In genomic region chr20:33681288-33681687, GRCh38 we compare ENCODE assay signal across 20 cellular contexts. TPM values are rescaled to one million over a fixed set of nuclear protein-coding genes. Genes with fewer than 3 reads are reported as not detected.
DNase-seq lines count a peak whose midpoint lies in the region; ATAC-seq and TF ChIP-seq lines count a peak whose summit lies in the region.
"Had no signal": no experiment of that assay in that cellular context is flagged by ENCODE, and none has a peak within 500 bp of the region (broad histone marks: within the 10 kb centered on the region; RNA-seq: fewer than 3 reads in every experiment).

No MANE protein-coding gene starts in this region.

- H3K4me3 Mint-ChIP-seq in stimulated activated naive B cell treated with anti-CD40 and anti-IgM and Interleukin-4, amounts not matched to agents 10 μg/mL and 1 μg/mL and 100 μg/mL, for 72 hours, result no peak overlapping the region

- H3K4me3 ChIP-seq in SU-DHL-6 (ENCODE audit: insufficient read depth, low read length, poor library complexity, severe bottlenecking), result no peak overlapping the region
- H3K4me3 ChIP-seq in effector memory CD4-positive, alpha-beta T cell (ENCODE audit: insufficient read depth, low read depth, low read length, poor library complexity, severe bottlenecking), result no peak overlapping the region
- H3K4me3 ChIP-seq: coronary artery, left lung, mucosa of descending colon, pancreas, SJSA1, suprapubic skin had no signal

- H3K79me2 ChIP-seq in SU-DHL-6 (ENCODE audit: insufficient read depth, low read length), result peaks cover 51% of the 10 kb centered on the region

- H3K9me3 Mint-ChIP-seq in activated naive CD4-positive, alpha-beta T cell treated with anti-CD3 and anti-CD28 coated beads, Interleukin-2, amount 50 U/mL, for 72 hours, result no peaks in the 10 kb centered on the region
- no peaks in the 10 kb centered on the region for H3K9me3 Mint-ChIP-seq in stimulated activated naive B cell treated with anti-CD40 and anti-IgM and Interleukin-4, amounts not matched to agents 10 μg/mL and 1 μg/mL and 100 μg/mL, for 72 hours
- H3K9me3 Mint-ChIP-seq: IgD-negative memory B cell had no signal

- no peak for TF ChIP-seq CTCF in SU-DHL-6 (IDR thresholded peaks at IDR 0.05; ENCODE audit: insufficient read depth, low read length, poor library complexity, severe bottlenecking)

- H4K20me1 ChIP-seq in SU-DHL-6 (ENCODE audit: low read depth, low read length), result no peaks in the 10 kb centered on the region

- no peak for ATAC-seq in activated naive CD4-positive, alpha-beta T cell treated with anti-CD3 and anti-CD28 coated beads, Interleukin-2, amount 50 U/mL, for 72 hours
- no peak for ATAC-seq in stimulated activated naive B cell treated with anti-CD40 and anti-IgM and Interleukin-4, amounts not matched to agents 10 μg/mL and 1 μg/mL and 100 μg/mL, for 72 hours (replicated peaks)
- ATAC-seq: left lung, mucosa of descending colon, pancreas had no signal

- no peaks in the 10 kb centered on the region for H3K9me2 ChIP-seq in SU-DHL-6 (replicated peaks; ENCODE audit: insufficient read depth, low read length)

- peak overlapping the region; percentile 61 for H3K4me2 ChIP-seq in SU-DHL-6 (ENCODE audit: low read depth, low read length, poor library complexity, severe bottlenecking)

- H3K4me1 Mint-ChIP-seq in stimulated activated naive B cell treated with anti-CD40 and anti-IgM and Interleukin-4, amounts not matched to agents 10 μg/mL and 1 μg/mL and 100 μg/mL, for 72 hours, result peaks cover 21 to 41% of the 10 kb centered on the region in 2 donors

- H3K27ac Mint-ChIP-seq in activated naive CD4-positive, alpha-beta T cell treated with anti-CD3 and anti-CD28 coated beads, Interleukin-2, amount 50 U/mL, for 72 hours, result peak overlapping the region; percentile 53 to 78
- H3K27ac Mint-ChIP-seq in stimulated activated naive B cell treated with anti-CD40 and anti-IgM and Interleukin-4, amounts not matched to agents 10 μg/mL and 1 μg/mL and 100 μg/mL, for 72 hours, result peak overlapping the region; percentile 84

- peaks cover 32% of the 10 kb centered on the region for H3K4me1 ChIP-seq in effector memory CD4-positive, alpha-beta T cell (ENCODE audit: control insufficient read depth, insufficient read depth, low read length, poor library complexity, severe bottlenecking)
- H3K4me1 ChIP-seq: pancreas had no signal

- no peak for DNase-seq in activated naive CD4-positive, alpha-beta T cell treated with anti-CD3 and anti-CD28 coated beads, Interleukin-2, amount 50 U/mL, for 72 hours (ENCODE audit: low spot score in 2 of 2)
- DNase-seq in activated naive CD4-positive, alpha-beta T cell (lab: John Stamatoyannopoulos, UW), result no peak
- DNase-seq in stimulated activated naive B cell treated with anti-CD40 and anti-IgM and Interleukin-4, amounts not matched to agents 10 μg/mL and 1 μg/mL and 100 μg/mL, for 72 hours, result no peak
- no peak for DNase-seq in effector memory CD4-positive, alpha-beta T cell
- no peak for DNase-seq in stimulated activated CD4-positive, alpha-beta T cell treated with anti-CD3 and anti-CD28 coated beads, Interleukin-15, amount 100 ng/mL, for 24 hours
- DNase-seq: activated CD4-positive, alpha-beta T cell treated with anti-CD3 and anti-CD28 coated beads, Interleukin-2, amount 50 U/mL, for 48 hours; activated gamma-delta T cell; GDM1; left lung; mucosa of descending colon; NCI-H1092; NCI-H2081 treated with DMSO at 0.1 percent for 48 hours; NCI-H524 treated with DMSO at 0.1 percent for 48 hours; pancreas had no signal

- peaks cover 18 to 42% of the 10 kb centered on the region in 2 donors for H3K36me3 Mint-ChIP-seq in activated naive CD4-positive, alpha-beta T cell treated with anti-CD3 and anti-CD28 coated beads, Interleukin-2, amount 50 U/mL, for 72 hours
- H3K36me3 Mint-ChIP-seq in stimulated activated naive B cell treated with anti-CD40 and anti-IgM and Interleukin-4, amounts not matched to agents 10 μg/mL and 1 μg/mL and 100 μg/mL, for 72 hours, result peaks cover 19 to 26% of the 10 kb centered on the region in 2 donors

- no peaks in the 10 kb centered on the region for H3K27me3 ChIP-seq in SU-DHL-6 (ENCODE audit: low read length)
- H3K27me3 ChIP-seq in effector memory CD4-positive, alpha-beta T cell (replicated peaks; ENCODE audit: control insufficient read depth, insufficient read depth, low read length, poor library complexity, severe bottlenecking), result no peaks in the 10 kb centered on the region
- H3K27me3 ChIP-seq: left lung, pancreas, SJSA1, suprapubic skin had no signal

- H3K36me3 ChIP-seq in SU-DHL-6 (ENCODE audit: low read length), result 0 out of 2 replicates have a peak, but pooled peaks cover 10% of the 10 kb centered on the region
- no peaks in the 10 kb centered on the region for H3K36me3 ChIP-seq in effector memory CD4-positive, alpha-beta T cell (ENCODE audit: control insufficient read depth, insufficient read depth, low read length)
- H3K36me3 ChIP-seq: left lung, pancreas, suprapubic skin had no signal

- no peaks in the 10 kb centered on the region for H3K9me3 ChIP-seq in SU-DHL-6 (ENCODE audit: insufficient read depth, low read length)
- no peaks in the 10 kb centered on the region for H3K9me3 ChIP-seq in effector memory CD4-positive, alpha-beta T cell (ENCODE audit: control insufficient read depth, low read length)
- H3K9me3 ChIP-seq: left lung, mucosa of descending colon, pancreas, SJSA1, suprapubic skin had no signal

- no peaks in the 10 kb centered on the region for H3K27me3 Mint-ChIP-seq in stimulated activated naive B cell treated with anti-CD40 and anti-IgM and Interleukin-4, amounts not matched to agents 10 μg/mL and 1 μg/mL and 100 μg/mL, for 72 hours
- H3K27me3 Mint-ChIP-seq: IgD-negative memory B cell had no signal

- peaks cover 65% of the 10 kb centered on the region for H3F3A ChIP-seq in SU-DHL-6 (ENCODE audit: insufficient read depth)

- peak overlapping the region; percentile 52; the same call in 1 of the 2 replicates for H3K9ac ChIP-seq in SU-DHL-6 (ENCODE audit: low read length)

- H2AFZ ChIP-seq in SU-DHL-6 (ENCODE audit: low read depth, low read length, severe bottlenecking), result no peak overlapping the region

- peak overlapping the region; percentile 94 for H3K27ac ChIP-seq in SU-DHL-6 (ENCODE audit: low read depth, low read length)
- no peak overlapping the region for H3K27ac ChIP-seq in effector memory CD4-positive, alpha-beta T cell (ENCODE audit: insufficient read depth, low read length, poor library complexity, severe bottlenecking)
- H3K27ac ChIP-seq: left lung, pancreas, SJSA1, suprapubic skin had no signal

RNA-seq across cellular contexts. Expression of gene E2F1, which starts 4.9 kb away (rescaled TPM):
- 10 to 100 TPM; 62.4 to 76.4 TPM for total RNA-seq in activated naive CD4-positive, alpha-beta T cell treated with anti-CD3 and anti-CD28 coated beads, Interleukin-2, amount 50 U/mL, for 72 hours

RNA-seq across cellular contexts. Expression of gene NECAB3, which starts 7.1 kb away (rescaled TPM):
- total RNA-seq in activated naive CD4-positive, alpha-beta T cell treated with anti-CD3 and anti-CD28 coated beads, Interleukin-2, amount 50 U/mL, for 72 hours, result 10 to 100 TPM; 24.5 to 43.0 TPM

RNA-seq across cellular contexts. Expression of gene ACTL10, which starts 14.5 kb away (rescaled TPM):
- 1 to 10 TPM; 1.2 to 2.4 TPM for total RNA-seq in activated naive CD4-positive, alpha-beta T cell treated with anti-CD3 and anti-CD28 coated beads, Interleukin-2, amount 50 U/mL, for 72 hours
- total RNA-seq: SJSA1 had no signal

RNA-seq across cellular contexts. Expression of gene C20orf144, which starts 19.2 kb away (rescaled TPM):
- total RNA-seq in activated naive CD4-positive, alpha-beta T cell treated with anti-CD3 and anti-CD28 coated beads, Interleukin-2, amount 50 U/mL, for 72 hours, result under 1 TPM; 0.23 to 0.43 TPM
- total RNA-seq: epithelial cell of proximal tubule, suprapubic skin had no signal

RNA-seq across cellular contexts. Expression of gene PXMP4, which starts 38.8 kb away (rescaled TPM):
- total RNA-seq in activated naive CD4-positive, alpha-beta T cell treated with anti-CD3 and anti-CD28 coated beads, Interleukin-2, amount 50 U/mL, for 72 hours, result 10 to 100 TPM; 10.3 to 12.5 TPM
